In genomic region chr13:27261376-27261775, GRCh38 we compare ENCODE assay signal across 13 cellular contexts. TPM values are rescaled to one million over a fixed set of nuclear protein-coding genes. Genes with fewer than 3 reads are reported as not detected.
A peak's percentile ranks its signal among the peaks of the same experiment; 100 is the strongest.
DNase-seq lines count a peak whose midpoint lies in the region; ATAC-seq and TF ChIP-seq lines count a peak whose summit lies in the region.
"Had no signal": no experiment of that assay in that cellular context is flagged by ENCODE, and none has a peak within 500 bp of the region (broad histone marks: within the 10 kb centered on the region; RNA-seq: fewer than 3 reads in every experiment).

No MANE protein-coding gene starts in this region.

- POLR2A ChIA-PET in CD4-positive, alpha-beta memory T cell (lab: Charles Lee; ENCODE audit: partially characterized antibody): interaction anchor here (0.7 kb wide), 1 partner anchor 8 kb away, joined by 3 read pairs; no protein-coding TSS in a partner anchor

- ATAC-seq in naive B cell (ENCODE audit: low read depth in 2 of 2): no peak

- peaks cover 21% of the 10 kb centered on the region for H3K36me3 ChIP-seq in CD4-positive, alpha-beta memory T cell (ENCODE audit: insufficient read depth, low read length)

- H3K27ac ChIP-seq in CD4-positive, alpha-beta memory T cell (ENCODE audit: low read depth, low read length): no peak overlapping the region

- peak overlapping the region in 1 of 8 donors; percentile 64 for H3K4me3 Mint-ChIP-seq in CD4-positive, alpha-beta memory T cell
- peak overlapping the region; percentile 12 for H3K4me3 Mint-ChIP-seq in HFFc6
- no peak overlapping the region for H3K4me3 Mint-ChIP-seq in activated naive CD8-positive, alpha-beta T cell treated with anti-CD3 and anti-CD28 coated beads for 36 hours
- H3K4me3 Mint-ChIP-seq in naive B cell: peak overlapping the region in 2 of 8 donors; percentile 1 to 8
- H3K4me3 Mint-ChIP-seq: activated naive CD4-positive, alpha-beta T cell treated with anti-CD3 and anti-CD28 coated beads for 36 hours; type B pancreatic cell had no signal

- intact Hi-C loops in CD4-positive, alpha-beta memory T cell (cut with micrococcal nuclease): loop anchor here (1.0 kb wide), 1 partner anchor 9 kb away; the partner anchor contains the start of gene RASL11A

- no peak overlapping the region for H3K4me3 ChIP-seq in CD4-positive, alpha-beta memory T cell (ENCODE audit: low read length in 2 of 2)

- CTCF ChIA-PET in CD4-positive, alpha-beta memory T cell (lab: Charles Lee; ENCODE audit: partially characterized antibody): no interaction called here

- H3K4me1 ChIP-seq in CD4-positive, alpha-beta memory T cell (ENCODE audit: insufficient read depth, low read length): peaks cover 41% of the 10 kb centered on the region

- DNase-seq in CD4-positive, alpha-beta memory T cell: no peak
- DNase-seq in HFFc6 (peak; percentile 45), naive B cell (no peak), NCI-H1930 (lab: John Stamatoyannopoulos, UW) (no peak), pons (ENCODE audit: low spot score) (no peak), KG1 (lab: John Stamatoyannopoulos, UW) (no peak)
- DNase-seq in activated naive CD8-positive, alpha-beta T cell treated with anti-CD3 and anti-CD28 coated beads for 36 hours: no peak
- DNase-seq: activated naive CD4-positive, alpha-beta T cell treated with anti-CD3 and anti-CD28 coated beads for 36 hours; caudate nucleus; NCI-H187 treated with DMSO at 0.1 percent for 48 hours; NCI-H69 had no signal

- H3K27me3 ChIP-seq in CD4-positive, alpha-beta memory T cell (ENCODE audit: insufficient read depth, low read length): no peaks in the 10 kb centered on the region

- TF ChIP-seq CTCF in HFFc6 (IDR thresholded peaks at IDR 0.05): no peak

- peaks cover 13 to 46% of the 10 kb centered on the region in 2 donors for H3K36me3 Mint-ChIP-seq in CD4-positive, alpha-beta memory T cell
- H3K36me3 Mint-ChIP-seq in HFFc6 (ENCODE audit: low read depth): peaks cover 37% of the 10 kb centered on the region
- H3K36me3 Mint-ChIP-seq in activated naive CD8-positive, alpha-beta T cell treated with anti-CD3 and anti-CD28 coated beads for 36 hours: peaks cover 50% of the 10 kb centered on the region
- H3K36me3 Mint-ChIP-seq in naive B cell: peaks cover 0 to 7% of the 10 kb centered on the region in 2 donors

- H3K9me3 Mint-ChIP-seq in CD4-positive, alpha-beta memory T cell: peaks cover 0 to 4% (median 0%) of the 10 kb centered on the region in 8 donors
- H3K9me3 Mint-ChIP-seq in HFFc6 (no peaks in the 10 kb centered on the region), naive B cell (no peaks in the 10 kb centered on the region)
- H3K9me3 Mint-ChIP-seq in activated naive CD8-positive, alpha-beta T cell treated with anti-CD3 and anti-CD28 coated beads for 36 hours: no peaks in the 10 kb centered on the region
- H3K9me3 Mint-ChIP-seq: activated naive CD4-positive, alpha-beta T cell treated with anti-CD3 and anti-CD28 coated beads for 36 hours; type B pancreatic cell had no signal

- H3K27me3 Mint-ChIP-seq in CD4-positive, alpha-beta memory T cell: no peaks in the 10 kb centered on the region
- peaks cover 4% of the 10 kb centered on the region for H3K27me3 Mint-ChIP-seq in HFFc6 (ENCODE audit: insufficient read depth)
- no peaks in the 10 kb centered on the region for H3K27me3 Mint-ChIP-seq in activated naive CD8-positive, alpha-beta T cell treated with anti-CD3 and anti-CD28 coated beads for 36 hours
- no peaks in the 10 kb centered on the region for H3K27me3 Mint-ChIP-seq in naive B cell
- H3K27me3 Mint-ChIP-seq: progenitor cell of endocrine pancreas, type B pancreatic cell had no signal

- peak overlapping the region in 6 of 7 donors; percentile 38 to 77 (median 67) for H3K27ac Mint-ChIP-seq in CD4-positive, alpha-beta memory T cell
- H3K27ac Mint-ChIP-seq in HFFc6 (peak overlapping the region; percentile 64), naive B cell (peak overlapping the region in 5 of 6 donors; percentile 18 to 81 (median 58))
- H3K27ac Mint-ChIP-seq in activated naive CD8-positive, alpha-beta T cell treated with anti-CD3 and anti-CD28 coated beads for 36 hours: peak overlapping the region; percentile 56
- H3K27ac Mint-ChIP-seq: activated naive CD4-positive, alpha-beta T cell treated with anti-CD3 and anti-CD28 coated beads for 36 hours; progenitor cell of endocrine pancreas; type B pancreatic cell had no signal

- no peaks in the 10 kb centered on the region for H3K9me3 ChIP-seq in CD4-positive, alpha-beta memory T cell (ENCODE audit: control insufficient read depth in 1 of 2, low read length in 2 of 2)

- H3K4me1 Mint-ChIP-seq in CD4-positive, alpha-beta memory T cell: peaks cover 38 to 67% (median 52%) of the 10 kb centered on the region in 4 donors
- peaks cover 73% of the 10 kb centered on the region for H3K4me1 Mint-ChIP-seq in HFFc6 (ENCODE audit: low read depth)
- H3K4me1 Mint-ChIP-seq in activated naive CD8-positive, alpha-beta T cell treated with anti-CD3 and anti-CD28 coated beads for 36 hours: peaks cover 72% of the 10 kb centered on the region
- peaks cover 47 to 60% (median 60%) of the 10 kb centered on the region in 3 donors for H3K4me1 Mint-ChIP-seq in naive B cell

RNA-seq across cellular contexts. Expression of gene RASL11A, which starts 9.3 kb away (rescaled TPM):
- under 1 TPM; 0.78 to 0.96 TPM for total RNA-seq in CD4-positive, alpha-beta memory T cell
- under 1 TPM in 1 of 2 donors, not detected in 1; 0.21 TPM for polyA plus RNA-seq in CD4-positive, alpha-beta memory T cell
- total RNA-seq in HFFc6 (2021; fragmentation: NEBNext Ultra II Directional; extraction: Animal tissue kit (Norgen Biotek cat#: 25700)): 1 to 10 TPM; 3.3 to 9.6 (median 7.3) TPM
- total RNA-seq in activated naive CD8-positive, alpha-beta T cell treated with anti-CD3 and anti-CD28 coated beads for 36 hours: 1 to 10 TPM; 2.0 to 3.0 TPM
- polyA plus RNA-seq in naive B cell (ENCODE audit: low read depth in 6 of 6): 10 to 100 TPM in 2 of 6 donors, 1 to 10 TPM in 3, not detected in 1; 1.2 to 15.9 (median 9.5) TPM

RNA-seq across cellular contexts. Expression of gene RPL21, which starts 10.0 kb away (rescaled TPM):
- 1,000 to 10,000 TPM; 2,008 to 2,177 TPM for total RNA-seq in CD4-positive, alpha-beta memory T cell
- polyA plus RNA-seq in CD4-positive, alpha-beta memory T cell: 1,000 to 10,000 TPM; 6,214 to 7,509 TPM
- 1,000 to 10,000 TPM in 1 of 6 experiments, 100 to 1,000 TPM in 5; 752 to 1,001 (median 859) TPM for total RNA-seq in HFFc6 (2021; fragmentation: NEBNext Ultra II Directional; extraction: Animal tissue kit (Norgen Biotek cat#: 25700))
- total RNA-seq in activated naive CD8-positive, alpha-beta T cell treated with anti-CD3 and anti-CD28 coated beads for 36 hours: 1,000 to 10,000 TPM; 1,357 to 1,413 TPM
- 1,000 to 10,000 TPM; 5,049 to 7,554 (median 6,763) TPM for polyA plus RNA-seq in naive B cell (ENCODE audit: low read depth in 6 of 6)
